2 cellular contexts compared by ENCODE assay signal in the genomic region with DNA sequence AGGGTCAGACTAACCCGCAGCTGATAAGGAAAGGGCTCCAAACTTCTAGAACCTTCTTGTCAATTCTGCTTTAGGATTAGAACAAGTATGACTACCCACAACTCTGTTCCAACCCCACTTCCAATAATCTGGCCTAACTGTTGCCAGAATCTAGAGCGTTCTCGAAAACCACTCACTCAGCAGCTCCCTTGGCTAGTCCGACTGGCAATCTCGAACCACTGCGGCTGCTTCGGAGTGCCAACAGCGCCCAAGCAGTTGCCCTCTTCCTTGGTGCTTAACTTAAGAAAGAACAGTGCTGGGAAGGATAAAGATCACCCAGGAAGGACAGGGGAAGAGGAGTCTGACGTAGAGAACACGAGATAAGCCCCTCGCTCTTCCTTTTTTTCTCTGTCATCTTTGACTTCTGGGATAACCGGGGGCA.
A peak's percentile ranks its signal among the peaks of the same experiment; 100 is the strongest.
TF ChIP-seq lines count a peak whose summit lies in the region.

No MANE protein-coding gene starts in this region.

TF ChIP-seq in SK-N-SH, 30 proteins besides CTCF, POLR2A, EP300 and RAD21:
- no peak for TF ChIP-seq EZH2phosphoT487 (IDR thresholded peaks at IDR 0.05; ENCODE audit: borderline replicate concordance, low read depth)
- TF ChIP-seq TCF12 (IDR thresholded peaks at IDR 0.05), result no peak
- TF ChIP-seq GATA2 (CRISPR knock-in tag; IDR thresholded peaks at IDR 0.05), result no peak
- TF ChIP-seq ELF1 (IDR thresholded peaks at IDR 0.05), result no peak
- TF ChIP-seq RCOR1 (IDR thresholded peaks at IDR 0.05; ENCODE audit: low read length), result no peak
- TF ChIP-seq SMC3 (IDR thresholded peaks at IDR 0.05; ENCODE audit: low read depth, low read length), result no peak
- TF ChIP-seq SIN3A (IDR thresholded peaks at IDR 0.05; ENCODE audit: borderline replicate concordance, low read depth, low read length), result no peak
- TF ChIP-seq RXRA (IDR thresholded peaks at IDR 0.05; ENCODE audit: borderline replicate concordance, low read depth), result no peak
- no peak for TF ChIP-seq TAF1 (IDR thresholded peaks at IDR 0.05; ENCODE audit: borderline replicate concordance, low read depth, low read length)
- no peak for TF ChIP-seq GABPA (IDR thresholded peaks at IDR 0.05; ENCODE audit: low read depth)

TF ChIP-seq in H1, 55 proteins besides CTCF, POLR2A, EP300 and RAD21:
- TF ChIP-seq TAF7 (optimal IDR thresholded peaks at IDR 0.05; ENCODE audit: borderline replicate concordance, low read depth, low read length), result peak; percentile 21
- TF ChIP-seq ZNF274 (IDR thresholded peaks at IDR 0.05; ENCODE audit: borderline replicate concordance, extremely low read depth, low read length), result no peak
